ENCODE assay signal across 12 cellular contexts in genomic region chr7:4733936-4734528, GRCh38. TPM values are rescaled to one million over a fixed set of nuclear protein-coding genes. Genes with fewer than 3 reads are reported as not detected.
DNase-seq lines count a peak whose midpoint lies in the region; ATAC-seq and TF ChIP-seq lines count a peak whose summit lies in the region.
"Had no signal": no experiment of that assay in that cellular context is flagged by ENCODE, and none has a peak within 500 bp of the region (broad histone marks: within the 10 kb centered on the region; RNA-seq: fewer than 3 reads in every experiment).

No MANE protein-coding gene starts in this region.

- WGBS in endodermal cell (ENCODE audit: insufficient coverage in 1 of 2, insufficient read length in 1 of 2), 2 experiments: 87 to 92% methylated on average over 9 to 15 of the region's 15 CpGs
- 86 to 88% methylated on average over 15 of the region's 15 CpGs for WGBS in aorta, 2 donors

- no peaks in the 10 kb centered on the region for H3K9me3 ChIP-seq in endodermal cell (ENCODE audit: control insufficient read depth, low read length)
- H3K9me3 ChIP-seq in aorta (ENCODE audit: control insufficient read depth, low read length): no peaks in the 10 kb centered on the region
- H3K9me3 ChIP-seq: esophagus squamous epithelium had no signal

- CTCF ChIA-PET in activated CD8-positive, alpha-beta memory T cell treated with anti-CD3 and anti-CD28 coated beads, Interleukin-2, amount 10 ng/mL, durations not matched to agents 7 days and 5 days (lab: Charles Lee): interaction anchor here (1.6 kb wide), 1 partner anchor 9 kb away, joined by 4 read pairs; no protein-coding TSS in a partner anchor
- CTCF ChIA-PET in activated CD8-positive, alpha-beta T cell treated with anti-CD3 and anti-CD28 coated beads, Interleukin-2, amount 10 ng/mL, durations not matched to agents 7 days and 5 days (lab: Charles Lee): interaction anchor here (1.7 to 3.6 kb wide), 3 partner anchors 9 to 92 kb away, joined by 6 to 13 read pairs (median 7); no protein-coding TSS in a partner anchor

- H3K27me3 ChIP-seq in endodermal cell (ENCODE audit: control insufficient read depth, insufficient read depth, low read length, poor library complexity, severe bottlenecking): no peaks in the 10 kb centered on the region
- no peaks in the 10 kb centered on the region for H3K27me3 ChIP-seq in aorta (ENCODE audit: control insufficient read depth in 1 of 2, insufficient read depth in 2 of 2, low read length in 1 of 2)
- H3K27me3 ChIP-seq: esophagus squamous epithelium had no signal

- no peaks in the 10 kb centered on the region for H3K27me3 Mint-ChIP-seq in activated CD8-positive, alpha-beta memory T cell treated with anti-CD3 and anti-CD28 coated beads, Interleukin-2, amount 10 ng/mL, durations not matched to agents 7 days and 5 days
- no peaks in the 10 kb centered on the region for H3K27me3 Mint-ChIP-seq in activated CD8-positive, alpha-beta T cell treated with anti-CD3 and anti-CD28 coated beads, Interleukin-2, amount 10 ng/mL, durations not matched to agents 7 days and 5 days (ENCODE audit: low read depth)
- H3K27me3 Mint-ChIP-seq in endodermal cell (ENCODE audit: insufficient read depth): no peaks in the 10 kb centered on the region

- H3K4me1 ChIP-seq in endodermal cell (ENCODE audit: control insufficient read depth, insufficient read depth, low read length) (peaks cover 7% of the 10 kb centered on the region), aorta (ENCODE audit: control insufficient read depth in 1 of 2, insufficient read depth in 2 of 2, low read length in 2 of 2) (no peaks in the 10 kb centered on the region)

- H3K36me3 ChIP-seq in endodermal cell (ENCODE audit: control insufficient read depth, insufficient read depth, low read length): peaks cover 13% of the 10 kb centered on the region
- H3K36me3 ChIP-seq in aorta (ENCODE audit: control insufficient read depth in 1 of 2, insufficient read depth in 2 of 2, low read length in 1 of 2): no peaks in the 10 kb centered on the region

- H3K9me3 Mint-ChIP-seq in activated CD8-positive, alpha-beta memory T cell treated with anti-CD3 and anti-CD28 coated beads, Interleukin-2, amount 10 ng/mL, durations not matched to agents 7 days and 5 days (ENCODE audit: low read depth): no peaks in the 10 kb centered on the region
- H3K9me3 Mint-ChIP-seq in activated CD8-positive, alpha-beta T cell treated with anti-CD3 and anti-CD28 coated beads, Interleukin-2, amount 10 ng/mL, durations not matched to agents 7 days and 5 days (ENCODE audit: insufficient read depth): no peaks in the 10 kb centered on the region
- H3K9me3 Mint-ChIP-seq in endodermal cell: no peaks in the 10 kb centered on the region

- POLR2A ChIA-PET in activated CD8-positive, alpha-beta T cell treated with anti-CD3 and anti-CD28 coated beads, Interleukin-2, amount 10 ng/mL, durations not matched to agents 7 days and 5 days (lab: Charles Lee): interaction anchor here (1.3 to 1.4 kb wide), 3 partner anchors 10 to 41 kb away, joined by 4 to 6 read pairs (median 5); partner anchors contain the start of gene AP5Z1

- H3K4me1 Mint-ChIP-seq in activated CD8-positive, alpha-beta memory T cell treated with anti-CD3 and anti-CD28 coated beads, Interleukin-2, amount 10 ng/mL, durations not matched to agents 7 days and 5 days: peaks cover 44% of the 10 kb centered on the region
- peaks cover 71% of the 10 kb centered on the region for H3K4me1 Mint-ChIP-seq in activated CD8-positive, alpha-beta T cell treated with anti-CD3 and anti-CD28 coated beads, Interleukin-2, amount 10 ng/mL, durations not matched to agents 7 days and 5 days (ENCODE audit: low read depth)
- peaks cover 16% of the 10 kb centered on the region for H3K4me1 Mint-ChIP-seq in endodermal cell

- H3K4me3 ChIP-seq in endodermal cell (ENCODE audit: low read length) (no peak overlapping the region), aorta (ENCODE audit: low read length in 2 of 2) (no peak overlapping the region)
- H3K4me3 ChIP-seq: esophagus squamous epithelium had no signal

- H3K9ac ChIP-seq in endodermal cell (ENCODE audit: extremely low read depth, low read length, poor library complexity, severe bottlenecking): no peak overlapping the region

- intact Hi-C loops in aorta (cut with DNase I): no loop called here

- H3K4me3 Mint-ChIP-seq in activated CD8-positive, alpha-beta memory T cell treated with anti-CD3 and anti-CD28 coated beads, Interleukin-2, amount 10 ng/mL, durations not matched to agents 7 days and 5 days: no peak overlapping the region
- H3K4me3 Mint-ChIP-seq in activated CD8-positive, alpha-beta T cell treated with anti-CD3 and anti-CD28 coated beads, Interleukin-2, amount 10 ng/mL, durations not matched to agents 7 days and 5 days: peak overlapping the region; percentile 53
- no peak overlapping the region for H3K4me3 Mint-ChIP-seq in endodermal cell

- no peak overlapping the region for H3K27ac ChIP-seq in endodermal cell (ENCODE audit: low read depth, low read length)
- H3K27ac ChIP-seq in aorta (ENCODE audit: low read depth in 1 of 2, low read length in 2 of 2): no peak overlapping the region
- H3K27ac ChIP-seq: esophagus squamous epithelium had no signal

- TF ChIP-seq CTCF in endodermal cell (conservative IDR thresholded peaks at IDR 0.05): no peak

- peaks cover 2% of the 10 kb centered on the region for H3K36me3 Mint-ChIP-seq in activated CD8-positive, alpha-beta memory T cell treated with anti-CD3 and anti-CD28 coated beads, Interleukin-2, amount 10 ng/mL, durations not matched to agents 7 days and 5 days
- peaks cover 20% of the 10 kb centered on the region for H3K36me3 Mint-ChIP-seq in activated CD8-positive, alpha-beta T cell treated with anti-CD3 and anti-CD28 coated beads, Interleukin-2, amount 10 ng/mL, durations not matched to agents 7 days and 5 days (ENCODE audit: low read depth)
- H3K36me3 Mint-ChIP-seq in endodermal cell (ENCODE audit: low read depth): peaks cover 32% of the 10 kb centered on the region

- peak; percentile 35 for ATAC-seq in activated CD8-positive, alpha-beta memory T cell treated with anti-CD3 and anti-CD28 coated beads, Interleukin-2, amount 10 ng/mL, durations not matched to agents 7 days and 5 days
- peak; percentile 74 for ATAC-seq in activated CD8-positive, alpha-beta T cell treated with anti-CD3 and anti-CD28 coated beads, Interleukin-2, amount 10 ng/mL, durations not matched to agents 7 days and 5 days
- peak; percentile 64 for ATAC-seq in stimulated activated naive CD8-positive, alpha-beta T cell treated with anti-CD3 and anti-CD28 coated beads, Interleukin-15, Interleukin-2, amounts not matched to agents 100 U/mL and 50 U/mL, for 24 hours
- no peak for ATAC-seq in GM21723 (IDR thresholded peaks at IDR 0.05; ENCODE audit: unreplicated experiment)
- no peak for ATAC-seq in aorta (ENCODE audit: low FRiP score)

- DNase-seq in activated CD8-positive, alpha-beta memory T cell treated with anti-CD3 and anti-CD28 coated beads, Interleukin-2, amount 10 ng/mL, durations not matched to agents 7 days and 5 days: peak; percentile 56
- DNase-seq in activated CD8-positive, alpha-beta memory T cell treated with anti-CD3 and anti-CD28 coated beads, Interleukin-2, amount 50 U/mL, for 4 hours: no peak
- peak; percentile 64 for DNase-seq in activated CD8-positive, alpha-beta T cell treated with anti-CD3 and anti-CD28 coated beads, Interleukin-2, amount 10 ng/mL, durations not matched to agents 7 days and 5 days
- DNase-seq in endodermal cell (no peak), hepatic stellate cell (ENCODE audit: low spot score) (no peak), aorta (no peak)
- DNase-seq in stimulated activated naive CD8-positive, alpha-beta T cell treated with anti-CD3 and anti-CD28 coated beads, Interleukin-15, Interleukin-2, amounts not matched to agents 100 U/mL and 50 U/mL, for 24 hours: peak; percentile 53
- DNase-seq: central memory CD4-positive, alpha-beta T cell; esophagus squamous epithelium; NCI-H1694 treated with DMSO at 0.1 percent for 48 hours; SW 1271 had no signal

- H3K27ac Mint-ChIP-seq in activated CD8-positive, alpha-beta memory T cell treated with anti-CD3 and anti-CD28 coated beads, Interleukin-2, amount 10 ng/mL, durations not matched to agents 7 days and 5 days: no peak overlapping the region
- H3K27ac Mint-ChIP-seq in activated CD8-positive, alpha-beta T cell treated with anti-CD3 and anti-CD28 coated beads, Interleukin-2, amount 10 ng/mL, durations not matched to agents 7 days and 5 days: peak overlapping the region; percentile 83
- H3K27ac Mint-ChIP-seq in endodermal cell: peak overlapping the region; percentile 61

RNA-seq across cellular contexts. Expression of gene AP5Z1, which starts 41.4 kb away (rescaled TPM):
- total RNA-seq in activated CD8-positive, alpha-beta memory T cell treated with anti-CD3 and anti-CD28 coated beads, Interleukin-2, amount 10 ng/mL, durations not matched to agents 7 days and 5 days: 10 to 100 TPM; 51.2 to 57.5 TPM
- total RNA-seq in activated CD8-positive, alpha-beta T cell treated with anti-CD3 and anti-CD28 coated beads, Interleukin-2, amount 10 ng/mL, durations not matched to agents 7 days and 5 days: 10 to 100 TPM; 47.3 to 55.0 TPM
- total RNA-seq in endodermal cell: 10 to 100 TPM; 31.0 to 34.7 TPM
- 13.7 TPM for polyA plus RNA-seq in endodermal cell (2013, experiment 1 of 2)
- 13.7 TPM for polyA plus RNA-seq in endodermal cell (2013, experiment 2 of 2)
- 10 to 100 TPM; 30.7 to 45.3 TPM for total RNA-seq in aorta
- 10 to 100 TPM; 12.5 to 99.9 TPM for polyA plus RNA-seq in aorta

RNA-seq across cellular contexts. Expression of gene FOXK1, which starts 51.9 kb away (rescaled TPM):
- total RNA-seq in activated CD8-positive, alpha-beta memory T cell treated with anti-CD3 and anti-CD28 coated beads, Interleukin-2, amount 10 ng/mL, durations not matched to agents 7 days and 5 days: 10 to 100 TPM; 27.1 to 31.2 TPM
- total RNA-seq in activated CD8-positive, alpha-beta T cell treated with anti-CD3 and anti-CD28 coated beads, Interleukin-2, amount 10 ng/mL, durations not matched to agents 7 days and 5 days: 10 to 100 TPM; 26.8 to 28.5 TPM
- total RNA-seq in endodermal cell (10 to 100 TPM; 36.9 to 43.4 TPM), aorta (10 to 100 TPM; 41.4 to 47.5 TPM)
- 14.9 TPM for polyA plus RNA-seq in endodermal cell (2013, experiment 1 of 2)
- 13.9 TPM for polyA plus RNA-seq in endodermal cell (2013, experiment 2 of 2)
- polyA plus RNA-seq in aorta: 1 to 10 TPM; 5.1 to 8.7 TPM

Comparison
In these comparisons a context has a peak if more than half of its experiments do, and no peak if none do; other contexts are left out.
1. DNase-seq: peak in activated CD8-positive, alpha-beta memory T cell treated with anti-CD3 and anti-CD28 coated beads, Interleukin-2, amount 10 ng/mL, durations not matched to agents 7 days and 5 days (single experiment), activated CD8-positive, alpha-beta T cell treated with anti-CD3 and anti-CD28 coated beads, Interleukin-2, amount 10 ng/mL, durations not matched to agents 7 days and 5 days (single experiment) and stimulated activated naive CD8-positive, alpha-beta T cell treated with anti-CD3 and anti-CD28 coated beads, Interleukin-15, Interleukin-2, amounts not matched to agents 100 U/mL and 50 U/mL, for 24 hours (single experiment); none in activated CD8-positive, alpha-beta memory T cell treated with anti-CD3 and anti-CD28 coated beads, Interleukin-2, amount 50 U/mL, for 4 hours (single experiment), endodermal cell (single experiment), hepatic stellate cell (single experiment) and aorta (0 of 2).
2. ATAC-seq: peak in activated CD8-positive, alpha-beta memory T cell treated with anti-CD3 and anti-CD28 coated beads, Interleukin-2, amount 10 ng/mL, durations not matched to agents 7 days and 5 days (single experiment), activated CD8-positive, alpha-beta T cell treated with anti-CD3 and anti-CD28 coated beads, Interleukin-2, amount 10 ng/mL, durations not matched to agents 7 days and 5 days (single experiment) and stimulated activated naive CD8-positive, alpha-beta T cell treated with anti-CD3 and anti-CD28 coated beads, Interleukin-15, Interleukin-2, amounts not matched to agents 100 U/mL and 50 U/mL, for 24 hours (single experiment); none in GM21723 (single experiment) and aorta (single experiment).